ENCODE assay signal across 14 cellular contexts in the genomic region with DNA sequence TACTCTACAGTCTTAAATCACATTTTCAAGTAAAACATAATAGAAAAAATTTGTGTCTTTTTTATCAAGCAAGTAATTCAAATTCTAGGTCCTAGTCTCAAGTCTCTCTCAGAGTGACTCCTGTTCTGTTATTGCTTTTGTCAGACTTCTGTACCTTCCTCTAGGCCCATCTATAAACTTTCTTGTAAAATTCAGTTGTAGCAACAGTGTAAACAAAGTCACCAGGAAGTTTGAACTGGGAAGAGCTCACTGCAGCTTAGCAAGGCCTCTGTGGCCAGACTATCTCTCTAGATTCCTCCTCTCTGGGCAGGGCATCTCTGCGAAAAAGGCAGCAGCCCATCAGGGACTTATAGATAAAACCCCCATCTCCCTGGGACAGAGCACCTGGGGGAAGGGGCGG. TPM values are rescaled to one million over a fixed set of nuclear protein-coding genes. Genes with fewer than 3 reads are reported as not detected.
DNase-seq lines count a peak whose midpoint lies in the region; ATAC-seq and TF ChIP-seq lines count a peak whose summit lies in the region.
"Had no signal": no experiment of that assay in that cellular context is flagged by ENCODE, and none has a peak within 500 bp of the region (broad histone marks: within the 10 kb centered on the region; RNA-seq: fewer than 3 reads in every experiment).

No MANE protein-coding gene starts in this region.

- H3K27me3 ChIP-seq in mucosa of rectum (ENCODE audit: control insufficient read depth in 2 of 2, insufficient read depth in 2 of 2, low read length in 2 of 2) (no peaks in the 10 kb centered on the region), transverse colon (no peaks in the 10 kb centered on the region)
- H3K27me3 ChIP-seq: BLaER1 treated with 17β-estradiol and CSF1 and Interleukin-3, amounts not matched to agents 10 nM and 100 nM had no signal

- H3K36me3 ChIP-seq in mucosa of rectum (ENCODE audit: control insufficient read depth in 2 of 2, insufficient read depth in 2 of 2, low read length in 2 of 2), result no peaks in the 10 kb centered on the region
- H3K36me3 ChIP-seq in transverse colon, result no peaks in the 10 kb centered on the region
- H3K36me3 ChIP-seq: BLaER1 treated with 17β-estradiol and CSF1 and Interleukin-3, amounts not matched to agents 10 nM and 100 nM had no signal

- peak overlapping the region in 1 of 2 donors; percentile 48 for H3K9ac ChIP-seq in mucosa of rectum (ENCODE audit: low read depth in 1 of 2, low read length in 2 of 2)
- H3K9ac ChIP-seq: BLaER1 treated with 17β-estradiol and CSF1 and Interleukin-3, amounts not matched to agents 10 nM and 100 nM; GM23248 had no signal

- no peak for TF ChIP-seq POLR2A in transverse colon (IDR thresholded peaks at IDR 0.05)

- H3K4me1 ChIP-seq in mucosa of rectum (ENCODE audit: control insufficient read depth in 2 of 2, insufficient read depth in 2 of 2, low read length in 2 of 2) (peaks cover 18 to 35% of the 10 kb centered on the region in 2 donors), transverse colon (peaks cover 7 to 32% (median 14%) of the 10 kb centered on the region in 4 donors)
- H3K4me1 ChIP-seq: BLaER1 treated with 17β-estradiol and CSF1 and Interleukin-3, amounts not matched to agents 10 nM and 100 nM had no signal

- ATAC-seq in GM19035 (IDR thresholded peaks at IDR 0.05; ENCODE audit: unreplicated experiment), result no peak

- TF ChIP-seq EP300 in transverse colon (IDR thresholded peaks at IDR 0.05; ENCODE audit: low read depth), result peak; percentile 29

- no peak for DNase-seq in transverse colon
- DNase-seq in posterior vena cava (ENCODE audit: low spot score), result no peak
- DNase-seq in midbrain (lab: John Stamatoyannopoulos, UW), result no peak
- DNase-seq: ACHN; Calu3; CD4-positive, alpha-beta T cell; DMS 273 treated with DMSO at 0.1 percent for 48 hours; GM23248; IMR-90 had no signal

- intact Hi-C loops in transverse colon (cut with DNase I; ENCODE audit: low total_unique reads) (no loop called here), posterior vena cava (cut with DNase I) (no loop called here)

- TF ChIP-seq CTCF in C4-2B (conservative IDR thresholded peaks at IDR 0.05) (no peak), VCaP (conservative IDR thresholded peaks at IDR 0.05) (no peak), transverse colon (IDR thresholded peaks at IDR 0.05) (no peak)

- 36% methylated on average over 2 of the region's 2 CpGs; no CpG with 5 or more reads in 1 of the 2 donors for WGBS in transverse colon (ENCODE audit: low coverage in 1 of 2), 2 donors

- H3K9me3 ChIP-seq in mucosa of rectum (ENCODE audit: control insufficient read depth in 2 of 2, low read length in 2 of 2), result no peaks in the 10 kb centered on the region
- H3K9me3 ChIP-seq in transverse colon, result peaks cover 4% of the 10 kb centered on the region in 2 donors

- in situ Hi-C loops in transverse colon (cut with MboI; ENCODE audit: low pct_ligation_motif_present in 1 of 4, low pct_unique_long_range_greater_than_20kb in 1 of 4, low sequenced_read_pairs in 3 of 4), result no loop called here

- no peak overlapping the region for H3K4me3 ChIP-seq in mucosa of rectum (ENCODE audit: low read length in 2 of 2)
- no peak overlapping the region for H3K4me3 ChIP-seq in transverse colon
- H3K4me3 ChIP-seq: BLaER1 treated with 17β-estradiol and CSF1 and Interleukin-3, amounts not matched to agents 10 nM and 100 nM; GM23248 had no signal

- H3K27ac ChIP-seq in C4-2B (peak overlapping the region; percentile 70), VCaP (peak overlapping the region; percentile 54), mucosa of rectum (ENCODE audit: low read depth in 2 of 2, low read length in 2 of 2) (peak overlapping the region; percentile 48 to 71), transverse colon (peak overlapping the region; percentile 49 to 65 (median 60))
- H3K27ac ChIP-seq: BLaER1 treated with 17β-estradiol and CSF1 and Interleukin-3, amounts not matched to agents 10 nM and 100 nM; GM23248 had no signal

RNA-seq across cellular contexts. Expression of a gene that starts 13.5 kb away (rescaled TPM):
- 10 to 100 TPM in 3 of 4 donors, 1 to 10 TPM in 1; 5.2 to 80.2 (median 14.7) TPM for total RNA-seq in transverse colon
- total RNA-seq in posterior vena cava, result 1 to 10 TPM; 5.6 to 6.2 TPM
